Comparison of ENCODE assay signal across 16 cellular contexts in genomic region chr3:189392969-189393368, GRCh38.
DNase-seq lines count a peak whose midpoint lies in the region; ATAC-seq and TF ChIP-seq lines count a peak whose summit lies in the region.
"Had no signal": no experiment of that assay in that cellular context is flagged by ENCODE, and none has a peak within 500 bp of the region (broad histone marks: within the 10 kb centered on the region; RNA-seq: fewer than 3 reads in every experiment).

No MANE protein-coding gene starts in this region.

- H3F3A ChIP-seq in MM.1S (ENCODE audit: insufficient read depth, low read length), result no peaks in the 10 kb centered on the region

- H3K9me3 ChIP-seq in stomach (no peaks in the 10 kb centered on the region), MM.1S (replicated peaks; ENCODE audit: insufficient read depth, low read length) (no peaks in the 10 kb centered on the region)
- H3K9me3 ChIP-seq: Caco-2, HAP-1, sigmoid colon had no signal

- H3K27me3 ChIP-seq in foreskin keratinocyte (no peaks in the 10 kb centered on the region), stomach (no peaks in the 10 kb centered on the region), MM.1S (replicated peaks; ENCODE audit: insufficient read depth, low read length) (no peaks in the 10 kb centered on the region)
- H3K27me3 ChIP-seq: sigmoid colon had no signal

- TF ChIP-seq EP300 in stomach (IDR thresholded peaks at IDR 0.05), result no peak

- no peak overlapping the region for H2AFZ ChIP-seq in MM.1S (ENCODE audit: low read length)

- intact Hi-C loops in stomach (cut with DNase I; ENCODE audit: low total_unique reads), result no loop called here

- no peaks in the 10 kb centered on the region for H3K79me2 ChIP-seq in MM.1S (ENCODE audit: low read length)

- H3K4me2 ChIP-seq in MM.1S (ENCODE audit: low read depth, low read length), result no peak overlapping the region

- no peaks in the 10 kb centered on the region for H3K36me3 ChIP-seq in stomach
- H3K36me3 ChIP-seq in MM.1S (replicated peaks; ENCODE audit: insufficient read depth, low read length), result no peaks in the 10 kb centered on the region
- H3K36me3 ChIP-seq: HAP-1, sigmoid colon, WERI-Rb-1 had no signal

- H3K27ac ChIP-seq in foreskin keratinocyte, result peak overlapping the region; percentile 79
- H3K27ac ChIP-seq in stomach, result peak overlapping the region in 2 of 5 donors; percentile 30 to 60
- H3K27ac ChIP-seq in MM.1S (ENCODE audit: low read length), result no peak overlapping the region
- H3K27ac ChIP-seq: sigmoid colon, WERI-Rb-1 had no signal

- no peak overlapping the region for H3K9ac ChIP-seq in MM.1S (ENCODE audit: low read length)

- TF ChIP-seq CTCF in foreskin keratinocyte (conservative IDR thresholded peaks at IDR 0.05) (no peak), stomach (IDR thresholded peaks at IDR 0.05) (no peak), MM.1S (IDR thresholded peaks at IDR 0.05; ENCODE audit: low read length) (no peak)

- DNase-seq in DMS53 (lab: John Stamatoyannopoulos, UW) (peak; percentile 6), DMS53 treated with DMSO at 0.1 percent for 48 hours (lab: John Stamatoyannopoulos, UW; ENCODE audit: unreplicated experiment) (no peak), RPMI7951 (ENCODE audit: low read depth) (peak; percentile 77), foreskin keratinocyte (peak; percentile 98 to 99), stomach (peak; percentile 71), NCI-H1092 (lab: John Stamatoyannopoulos, UW) (no peak), MM.1S (no peak), NOMO-1 treated with dmso at 0.1 percent for 144 hours (lab: John Stamatoyannopoulos, UW; ENCODE audit: unreplicated experiment) (no peak)
- DNase-seq: 8988T, anterior cingulate cortex, NCI-H2081, sigmoid colon had no signal

- H3K4me1 ChIP-seq in foreskin keratinocyte (peaks cover 29% of the 10 kb centered on the region), stomach (peaks cover 0 to 12% (median 0%) of the 10 kb centered on the region in 4 donors), MM.1S (ENCODE audit: low read length) (no peaks in the 10 kb centered on the region)
- H3K4me1 ChIP-seq: HAP-1, sigmoid colon had no signal

- no peak for TF ChIP-seq POLR2A in stomach (IDR thresholded peaks at IDR 0.05)

- no peaks in the 10 kb centered on the region for H3K9me2 ChIP-seq in MM.1S (replicated peaks; ENCODE audit: insufficient read depth, low read length)

- H3K4me3 ChIP-seq in stomach (no peak overlapping the region), MM.1S (ENCODE audit: low read length) (no peak overlapping the region)
- H3K4me3 ChIP-seq: HAP-1, sigmoid colon had no signal

- no peaks in the 10 kb centered on the region for H4K20me1 ChIP-seq in MM.1S (ENCODE audit: insufficient read depth, low read length)

- peak; percentile 100 for ATAC-seq in foreskin keratinocyte
- ATAC-seq: Panc1 had no signal

- WGBS in stomach, 5 donors, result 29 to 65% (median 50%) methylated on average over 2 of the region's 2 CpGs

Comparison
In these comparisons a context has a peak if more than half of its experiments do, and no peak if none do; other contexts are left out.
1. DNase-seq: peak in DMS53 (single experiment), RPMI7951 (single experiment), foreskin keratinocyte (2 of 2) and stomach (single experiment); none in DMS53 treated with DMSO at 0.1 percent for 48 hours (single experiment), NCI-H1092 (single experiment), MM.1S (single experiment) and NOMO-1 treated with dmso at 0.1 percent for 144 hours (single experiment).